19 cellular contexts compared by ENCODE assay signal in genomic region chr16:69323428-69323827, GRCh38. TPM values are rescaled to one million over a fixed set of nuclear protein-coding genes. Genes with fewer than 3 reads are reported as not detected.
"Had no signal": no experiment of that assay in that cellular context is flagged by ENCODE, and none has a peak within 500 bp of the region (broad histone marks: within the 10 kb centered on the region; RNA-seq: fewer than 3 reads in every experiment).

No MANE protein-coding gene starts in this region.

- H3K4me3 ChIP-seq: body of pancreas, colonic mucosa, esophagus squamous epithelium, SK-N-MC, tibial nerve had no signal

- FAIRE-seq: keratinocyte had no signal

- H3K9me3 Mint-ChIP-seq: activated CD4-positive, alpha-beta T cell treated with anti-CD3 and anti-CD28 coated beads, Interleukin-2, amount 10 ng/mL, durations not matched to agents 24 days and 14 days; activated naive CD4-positive, alpha-beta T cell treated with anti-CD3 and anti-CD28 coated beads, Interleukin-2, amount 50 U/mL, for 24 hours; mesothelial cell of epicardium; nephron progenitor cell; stimulated activated memory B cell treated with anti-CD40 and anti-IgM and Interleukin-4, amounts not matched to agents 10 μg/mL and 1 μg/mL and 100 μg/mL, for 72 hours had no signal

- H3K9me3 ChIP-seq: body of pancreas, colonic mucosa, esophagus squamous epithelium, tibial nerve had no signal

- H3K27me3 ChIP-seq: body of pancreas, colonic mucosa, esophagus squamous epithelium, tibial nerve had no signal

- H3K4me3 Mint-ChIP-seq: activated CD4-positive, alpha-beta T cell treated with anti-CD3 and anti-CD28 coated beads, Interleukin-2, amount 10 ng/mL, durations not matched to agents 24 days and 14 days; activated naive CD4-positive, alpha-beta T cell treated with anti-CD3 and anti-CD28 coated beads, Interleukin-2, amount 50 U/mL, for 24 hours; mesothelial cell of epicardium; nephron progenitor cell; stimulated activated memory B cell treated with anti-CD40 and anti-IgM and Interleukin-4, amounts not matched to agents 10 μg/mL and 1 μg/mL and 100 μg/mL, for 72 hours had no signal

- ATAC-seq: body of pancreas; stimulated activated memory B cell treated with anti-CD40 and anti-IgM and Interleukin-4, amounts not matched to agents 10 μg/mL and 1 μg/mL and 100 μg/mL, for 72 hours had no signal

- DNase-seq: activated CD4-positive, alpha-beta T cell treated with anti-CD3 and anti-CD28 coated beads, Interleukin-2, amount 10 ng/mL, durations not matched to agents 24 days and 14 days; activated CD4-positive, CD25-positive, alpha-beta regulatory T cell; activated CD8-positive, alpha-beta memory T cell treated with anti-CD3 and anti-CD28 coated beads, Interleukin-2, amount 50 U/mL, for 48 hours; activated effector memory CD4-positive, alpha-beta T cell treated with Interleukin-2 at 50 U/mL for 16 hours; body of pancreas; colonic mucosa; esophagus squamous epithelium; hippocampal formation; nephron progenitor cell; stimulated activated CD4-positive, alpha-beta T cell treated with anti-CD3 and anti-CD28 coated beads, Interleukin-1b, Interleukin-23, amount 100 ng/mL, for 48 hours had no signal

- H3K27me3 Mint-ChIP-seq: activated CD4-positive, alpha-beta T cell treated with anti-CD3 and anti-CD28 coated beads, Interleukin-2, amount 10 ng/mL, durations not matched to agents 24 days and 14 days; activated naive CD4-positive, alpha-beta T cell treated with anti-CD3 and anti-CD28 coated beads, Interleukin-2, amount 50 U/mL, for 24 hours; stimulated activated memory B cell treated with anti-CD40 and anti-IgM and Interleukin-4, amounts not matched to agents 10 μg/mL and 1 μg/mL and 100 μg/mL, for 72 hours had no signal

- H3K27ac ChIP-seq: colonic mucosa, esophagus squamous epithelium, SK-N-MC, tibial nerve had no signal

- H3K27ac Mint-ChIP-seq: activated CD4-positive, alpha-beta T cell treated with anti-CD3 and anti-CD28 coated beads, Interleukin-2, amount 10 ng/mL, durations not matched to agents 24 days and 14 days; activated naive CD4-positive, alpha-beta T cell treated with anti-CD3 and anti-CD28 coated beads, Interleukin-2, amount 50 U/mL, for 24 hours; mesothelial cell of epicardium; stimulated activated memory B cell treated with anti-CD40 and anti-IgM and Interleukin-4, amounts not matched to agents 10 μg/mL and 1 μg/mL and 100 μg/mL, for 72 hours had no signal

RNA-seq across cellular contexts. Expression of gene TMED6, which starts 28.2 kb away (rescaled TPM):
- total RNA-seq: esophagus squamous epithelium, fibroblast of villous mesenchyme, lower leg skin, sciatic nerve, tibial nerve had no signal
